ENCODE assay signal across 8 cellular contexts in genomic region chr3:71247221-71247947, GRCh38.
DNase-seq lines count a peak whose midpoint lies in the region; ATAC-seq and TF ChIP-seq lines count a peak whose summit lies in the region.

No MANE protein-coding gene starts in this region.

- no peak overlapping the region for H3K27ac ChIP-seq in thyroid gland

- H3K4me3 ChIP-seq in thyroid gland (replicated peaks in 1 of 3) = no peak overlapping the region

- no peaks in the 10 kb centered on the region for H3K27me3 Mint-ChIP-seq in activated CD8-positive, alpha-beta T cell treated with anti-CD3 and anti-CD28 coated beads for 36 hours
- H3K27me3 Mint-ChIP-seq in activated CD8-positive, alpha-beta T cell treated with anti-CD3 and anti-CD28 coated beads, Interleukin-2, amount 10 ng/mL, durations not matched to agents 7 days and 5 days (ENCODE audit: low read depth) = no peaks in the 10 kb centered on the region

- no peak for DNase-seq in activated CD8-positive, alpha-beta T cell treated with anti-CD3 and anti-CD28 coated beads for 36 hours
- DNase-seq in activated CD8-positive, alpha-beta T cell treated with anti-CD3 and anti-CD28 coated beads, Interleukin-2, amount 10 ng/mL, durations not matched to agents 7 days and 5 days = no peak
- DNase-seq in RKO (ENCODE audit: low spot score) (peak; percentile 61), head of caudate nucleus (peak in 22 of 42 donors; percentile 24 to 73 (median 46)), thyroid gland (peak; percentile 31 to 50), NCI-H2029 (lab: John Stamatoyannopoulos, UW) (no peak)

- peak; percentile 63 for ATAC-seq in activated CD8-positive, alpha-beta T cell treated with anti-CD3 and anti-CD28 coated beads for 36 hours
- no peak for ATAC-seq in activated CD8-positive, alpha-beta T cell treated with anti-CD3 and anti-CD28 coated beads, Interleukin-2, amount 10 ng/mL, durations not matched to agents 7 days and 5 days
- no peak for ATAC-seq in HG02852 (IDR thresholded peaks at IDR 0.05; ENCODE audit: unreplicated experiment)
- ATAC-seq in GM21360 (IDR thresholded peaks at IDR 0.05; ENCODE audit: unreplicated experiment) = no peak

- H3K9me3 Mint-ChIP-seq in activated CD8-positive, alpha-beta T cell treated with anti-CD3 and anti-CD28 coated beads for 36 hours = no peaks in the 10 kb centered on the region
- no peaks in the 10 kb centered on the region for H3K9me3 Mint-ChIP-seq in activated CD8-positive, alpha-beta T cell treated with anti-CD3 and anti-CD28 coated beads, Interleukin-2, amount 10 ng/mL, durations not matched to agents 7 days and 5 days (ENCODE audit: insufficient read depth)

- H3K4me1 Mint-ChIP-seq in activated CD8-positive, alpha-beta T cell treated with anti-CD3 and anti-CD28 coated beads for 36 hours (ENCODE audit: low read depth) = peaks cover 83% of the 10 kb centered on the region
- H3K4me1 Mint-ChIP-seq in activated CD8-positive, alpha-beta T cell treated with anti-CD3 and anti-CD28 coated beads, Interleukin-2, amount 10 ng/mL, durations not matched to agents 7 days and 5 days (ENCODE audit: low read depth) = peaks cover 8% of the 10 kb centered on the region

- POLR2A ChIA-PET in activated CD8-positive, alpha-beta T cell treated with anti-CD3 and anti-CD28 coated beads for 36 hours (lab: Charles Lee) = interaction anchor here (1.4 kb wide), 1 partner anchor 24 kb away, joined by 3 read pairs; no protein-coding TSS in a partner anchor
- POLR2A ChIA-PET in activated CD8-positive, alpha-beta T cell treated with anti-CD3 and anti-CD28 coated beads, Interleukin-2, amount 10 ng/mL, durations not matched to agents 7 days and 5 days (lab: Charles Lee) = no interaction called here

- intact Hi-C loops in activated CD8-positive, alpha-beta T cell treated with anti-CD3 and anti-CD28 coated beads for 36 hours (cut with micrococcal nuclease) = no loop called here
- intact Hi-C loops in head of caudate nucleus (cut with DNase I) = no loop called here
- intact Hi-C loops in thyroid gland (cut with DNase I) = no loop called here

- H3K9me3 ChIP-seq in thyroid gland = no peaks in the 10 kb centered on the region

- H3K36me3 ChIP-seq in thyroid gland = no peaks in the 10 kb centered on the region

- H3K4me1 ChIP-seq in thyroid gland = peaks cover 21 to 40% of the 10 kb centered on the region in 2 donors

- TF ChIP-seq CTCF in activated CD8-positive, alpha-beta T cell treated with anti-CD3 and anti-CD28 coated beads for 36 hours (IDR thresholded peaks at IDR 0.05) = no peak
- TF ChIP-seq CTCF in thyroid gland (IDR thresholded peaks at IDR 0.05) = no peak

- TF ChIP-seq POLR2A in thyroid gland (IDR thresholded peaks at IDR 0.05) = no peak

- peaks cover 18% of the 10 kb centered on the region for H3K36me3 Mint-ChIP-seq in activated CD8-positive, alpha-beta T cell treated with anti-CD3 and anti-CD28 coated beads for 36 hours (ENCODE audit: low read depth)
- peaks cover 4% of the 10 kb centered on the region for H3K36me3 Mint-ChIP-seq in activated CD8-positive, alpha-beta T cell treated with anti-CD3 and anti-CD28 coated beads, Interleukin-2, amount 10 ng/mL, durations not matched to agents 7 days and 5 days (ENCODE audit: low read depth)

- no peaks in the 10 kb centered on the region for H3K27me3 ChIP-seq in thyroid gland

- peak overlapping the region; percentile 3 for H3K27ac Mint-ChIP-seq in activated CD8-positive, alpha-beta T cell treated with anti-CD3 and anti-CD28 coated beads for 36 hours
- H3K27ac Mint-ChIP-seq in activated CD8-positive, alpha-beta T cell treated with anti-CD3 and anti-CD28 coated beads, Interleukin-2, amount 10 ng/mL, durations not matched to agents 7 days and 5 days = no peak overlapping the region

- 74 to 75% methylated on average over 10 of the region's 10 CpGs for WGBS in thyroid gland, 2 donors

- H3K4me3 Mint-ChIP-seq in activated CD8-positive, alpha-beta T cell treated with anti-CD3 and anti-CD28 coated beads for 36 hours = no peak overlapping the region
- no peak overlapping the region for H3K4me3 Mint-ChIP-seq in activated CD8-positive, alpha-beta T cell treated with anti-CD3 and anti-CD28 coated beads, Interleukin-2, amount 10 ng/mL, durations not matched to agents 7 days and 5 days

- CTCF ChIA-PET in activated CD8-positive, alpha-beta T cell treated with anti-CD3 and anti-CD28 coated beads for 36 hours (lab: Charles Lee) = interaction anchor here (1.4 kb wide), 1 partner anchor 115 kb away, joined by 4 read pairs; no protein-coding TSS in a partner anchor
- CTCF ChIA-PET in activated CD8-positive, alpha-beta T cell treated with anti-CD3 and anti-CD28 coated beads, Interleukin-2, amount 10 ng/mL, durations not matched to agents 7 days and 5 days (lab: Charles Lee) = interaction anchor here (0.8 to 1.1 kb wide), 2 partner anchors 14 to 194 kb away, joined by 3 read pairs; no protein-coding TSS in a partner anchor

Comparison
In these comparisons a context has a peak if more than half of its experiments do, and no peak if none do; other contexts are left out.
1. DNase-seq: peak in RKO (single experiment), head of caudate nucleus (22 of 42) and thyroid gland (2 of 2); none in activated CD8-positive, alpha-beta T cell treated with anti-CD3 and anti-CD28 coated beads for 36 hours (single experiment), activated CD8-positive, alpha-beta T cell treated with anti-CD3 and anti-CD28 coated beads, Interleukin-2, amount 10 ng/mL, durations not matched to agents 7 days and 5 days (single experiment) and NCI-H2029 (single experiment).